Comparison of ENCODE assay signal across 24 cellular contexts in the genomic region with DNA sequence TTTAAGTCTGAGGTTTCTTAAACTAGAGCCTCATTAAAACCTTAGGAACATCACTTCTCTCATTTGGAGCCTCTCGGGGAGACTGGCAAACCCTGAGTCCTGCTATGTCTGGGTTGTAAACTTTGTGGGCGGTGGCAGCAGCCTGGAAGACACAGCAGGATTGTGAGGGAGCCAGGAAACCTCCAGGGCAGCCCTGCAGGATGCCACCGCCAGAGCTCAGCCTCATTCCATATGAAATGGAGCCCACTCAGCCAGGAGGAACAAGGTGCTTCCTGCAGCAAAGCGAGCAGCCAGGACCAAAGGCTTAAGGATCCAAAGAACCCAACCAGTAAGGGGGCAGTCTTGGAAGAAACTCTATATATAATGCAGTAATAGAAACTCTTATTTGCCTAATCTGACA.
"Had no signal": no experiment of that assay in that cellular context is flagged by ENCODE, and none has a peak within 500 bp of the region (broad histone marks: within the 10 kb centered on the region; RNA-seq: fewer than 3 reads in every experiment).

No MANE protein-coding gene starts in this region.

- H3K4me1 Mint-ChIP-seq: activated B cell treated with CpG ODN at 0.5 μM for 24 hours; activated CD4-positive, alpha-beta T cell treated with anti-CD3 and anti-CD28 coated beads, Interleukin-2, amount 10 ng/mL, durations not matched to agents 7 days and 5 days; activated T-helper 17 cell treated with anti-CD3 and anti-CD28 coated beads, Interleukin-2, amount 50 U/mL, for 72 hours; brain; central memory CD8-positive, alpha-beta T cell; T-helper 17 cell had no signal

- H3K9me3 Mint-ChIP-seq: activated B cell treated with CpG ODN at 0.5 μM for 24 hours; activated CD4-positive, alpha-beta T cell treated with anti-CD3 and anti-CD28 coated beads, Interleukin-2, amount 10 ng/mL, durations not matched to agents 7 days and 5 days; activated naive CD4-positive, alpha-beta T cell treated with anti-CD3 and anti-CD28 coated beads for 36 hours; activated T-helper 17 cell treated with anti-CD3 and anti-CD28 coated beads, Interleukin-2, amount 50 U/mL, for 72 hours; central memory CD8-positive, alpha-beta T cell had no signal

- H3K4me3 ChIP-seq: MG63 had no signal

- H3K27me3 Mint-ChIP-seq: activated B cell treated with CpG ODN at 0.5 μM for 24 hours; activated CD4-positive, alpha-beta memory T cell treated with anti-CD3 and anti-CD28 coated beads for 36 hours; activated CD4-positive, alpha-beta T cell treated with anti-CD3 and anti-CD28 coated beads, Interleukin-2, amount 10 ng/mL, durations not matched to agents 7 days and 5 days; activated naive CD8-positive, alpha-beta T cell; activated T-helper 17 cell treated with anti-CD3 and anti-CD28 coated beads, Interleukin-2, amount 50 U/mL, for 72 hours; brain; central memory CD8-positive, alpha-beta T cell; T-helper 17 cell had no signal

- DNase-seq: activated B cell treated with CpG ODN at 0.5 μM for 24 hours; activated CD4-positive, alpha-beta memory T cell treated with anti-CD3 and anti-CD28 coated beads for 36 hours; activated CD4-positive, alpha-beta T cell treated with anti-CD3 and anti-CD28 coated beads for 1 hour; activated CD4-positive, alpha-beta T cell treated with anti-CD3 and anti-CD28 coated beads, Interleukin-2, amount 10 ng/mL, durations not matched to agents 7 days and 5 days; activated gamma-delta T cell; activated naive CD4-positive, alpha-beta T cell treated with anti-CD3 and anti-CD28 coated beads for 36 hours; activated T-cell treated with anti-CD3 and anti-CD28 coated beads for 4 hours; activated T-cell treated with anti-CD3 and anti-CD28 coated beads, Interleukin-2, amount 50 U/mL, for 48 hours; amygdala; MG63; MV-4-11; NCI-H1092 treated with DMSO at 0.1 percent for 48 hours; NCI-H1417 treated with DMSO at 0.1 percent for 48 hours; NCI-H187 treated with DMSO at 0.1 percent for 48 hours; NCI-H2081 treated with DMSO at 0.1 percent for 48 hours; NCI-H526; PC-3; SHP77 treated with DMSO at 0.1 percent for 48 hours; T-helper 17 cell; T-helper 9 cell had no signal

- H3K4me3 Mint-ChIP-seq: activated B cell treated with CpG ODN at 0.5 μM for 24 hours; activated CD4-positive, alpha-beta memory T cell treated with anti-CD3 and anti-CD28 coated beads for 36 hours; activated CD4-positive, alpha-beta T cell treated with anti-CD3 and anti-CD28 coated beads, Interleukin-2, amount 10 ng/mL, durations not matched to agents 7 days and 5 days; activated naive CD4-positive, alpha-beta T cell treated with anti-CD3 and anti-CD28 coated beads for 36 hours; activated naive CD8-positive, alpha-beta T cell; activated T-helper 17 cell treated with anti-CD3 and anti-CD28 coated beads, Interleukin-2, amount 50 U/mL, for 72 hours; brain; central memory CD8-positive, alpha-beta T cell; T-helper 17 cell had no signal

- ATAC-seq: activated T-helper 17 cell treated with anti-CD3 and anti-CD28 coated beads, Interleukin-2, amount 50 U/mL, for 72 hours; PC-3; T-helper 17 cell had no signal

- H3K27ac Mint-ChIP-seq: activated B cell treated with CpG ODN at 0.5 μM for 24 hours; activated CD4-positive, alpha-beta memory T cell treated with anti-CD3 and anti-CD28 coated beads for 36 hours; activated CD4-positive, alpha-beta T cell treated with anti-CD3 and anti-CD28 coated beads, Interleukin-2, amount 10 ng/mL, durations not matched to agents 7 days and 5 days; activated naive CD4-positive, alpha-beta T cell treated with anti-CD3 and anti-CD28 coated beads for 36 hours; activated naive CD8-positive, alpha-beta T cell; activated T-helper 17 cell treated with anti-CD3 and anti-CD28 coated beads, Interleukin-2, amount 50 U/mL, for 72 hours; brain; T-helper 17 cell had no signal

- H3K36me3 ChIP-seq: MG63 had no signal

- H3K27me3 ChIP-seq: MG63 had no signal
